In the genomic region with DNA sequence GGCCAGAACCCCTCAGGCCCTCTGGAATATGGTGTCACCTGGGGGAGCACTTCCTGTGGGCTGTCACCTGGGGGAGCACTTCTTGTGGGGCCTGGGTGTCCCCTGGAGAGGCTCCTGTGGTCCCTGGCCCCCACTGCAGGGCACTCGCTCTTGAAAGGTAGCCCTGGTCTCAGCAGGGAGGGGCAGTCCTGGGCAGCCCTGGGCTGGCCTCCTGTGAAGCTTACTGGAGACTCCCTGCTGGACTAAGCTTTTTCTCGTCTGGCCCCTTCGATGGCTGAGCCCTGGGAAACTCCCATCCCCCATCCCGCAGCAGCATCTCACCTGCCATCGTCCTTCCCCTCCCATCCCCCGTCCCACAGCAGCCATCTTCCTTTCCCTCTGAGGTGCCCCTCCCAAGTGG, we compare ENCODE assay signal across 16 cellular contexts. TPM values are rescaled to one million over a fixed set of nuclear protein-coding genes. Genes with fewer than 3 reads are reported as not detected.
A peak's percentile ranks its signal among the peaks of the same experiment; 100 is the strongest.
DNase-seq lines count a peak whose midpoint lies in the region; ATAC-seq and TF ChIP-seq lines count a peak whose summit lies in the region.
"Had no signal": no experiment of that assay in that cellular context is flagged by ENCODE, and none has a peak within 500 bp of the region (broad histone marks: within the 10 kb centered on the region; RNA-seq: fewer than 3 reads in every experiment).

No MANE protein-coding gene starts in this region.

- H3K27me3 ChIP-seq in CD4-positive, alpha-beta memory T cell (ENCODE audit: insufficient read depth, low read length), result no peaks in the 10 kb centered on the region
- H3K27me3 ChIP-seq in endocrine pancreas (ENCODE audit: control insufficient read depth, insufficient read depth, low read length) (no peaks in the 10 kb centered on the region), gastrocnemius medialis (no peaks in the 10 kb centered on the region)
- H3K27me3 ChIP-seq: neutrophil had no signal

- peaks cover 43% of the 10 kb centered on the region for H3K4me1 ChIP-seq in CD4-positive, alpha-beta memory T cell (ENCODE audit: insufficient read depth, low read length)
- H3K4me1 ChIP-seq in endocrine pancreas (ENCODE audit: control insufficient read depth, insufficient read depth, low read length) (no peaks in the 10 kb centered on the region), gastrocnemius medialis (peaks cover 47 to 50% of the 10 kb centered on the region in 2 donors)

- H3K9ac ChIP-seq in endocrine pancreas (ENCODE audit: control insufficient read depth, insufficient read depth, low read length), result peak overlapping the region; percentile 16

- in situ Hi-C loops in gastrocnemius medialis (cut with MboI; ENCODE audit: low sequenced_read_pairs in 4 of 4), result no loop called here

- POLR2A ChIA-PET in CD4-positive, alpha-beta memory T cell (lab: Charles Lee; ENCODE audit: partially characterized antibody), result interaction anchor here (1.1 to 1.8 kb wide), 3 partner anchors 15 to 19 kb away, joined by 3 to 6 read pairs (median 3); no protein-coding TSS in a partner anchor
- POLR2A ChIA-PET in activated CD8-positive, alpha-beta T cell treated with anti-CD3 and anti-CD28 coated beads for 36 hours (lab: Charles Lee), result no interaction called here

- TF ChIP-seq CTCF in LNCAP (IDR thresholded peaks at IDR 0.05), result peak; percentile 23; the same call in 1 of the 2 replicates
- TF ChIP-seq CTCF in gastrocnemius medialis (IDR thresholded peaks at IDR 0.05 in 4 of 5, conservative IDR thresholded peaks at IDR 0.05 in 1 of 5), result no peak
- no peak for TF ChIP-seq CTCF in activated CD8-positive, alpha-beta T cell treated with anti-CD3 and anti-CD28 coated beads for 36 hours (IDR thresholded peaks at IDR 0.05)

- ATAC-seq in gastrocnemius medialis, result no peak
- no peak for ATAC-seq in activated CD8-positive, alpha-beta T cell treated with anti-CD3 and anti-CD28 coated beads for 36 hours

- intact Hi-C loops in CD4-positive, alpha-beta memory T cell (cut with micrococcal nuclease), result no loop called here
- intact Hi-C loops in gastrocnemius medialis (cut with DNase I; ENCODE audit: low total_unique reads), result loop anchor here (2.0 kb wide), 1 partner anchor 17 kb away; a partner anchor contains a TSS
- intact Hi-C loops in activated CD8-positive, alpha-beta T cell treated with anti-CD3 and anti-CD28 coated beads for 36 hours (cut with micrococcal nuclease), result no loop called here

- H3K4me3 ChIP-seq in CD4-positive, alpha-beta memory T cell (ENCODE audit: low read length in 2 of 2), result no peak overlapping the region
- H3K4me3 ChIP-seq in endocrine pancreas (ENCODE audit: control insufficient read depth, insufficient read depth, low read length) (no peak overlapping the region), gastrocnemius medialis (peak overlapping the region in 1 of 4 donors; percentile 39)

- no peaks in the 10 kb centered on the region for H3K36me3 ChIP-seq in CD4-positive, alpha-beta memory T cell (ENCODE audit: insufficient read depth, low read length)
- H3K36me3 ChIP-seq in endocrine pancreas (ENCODE audit: control insufficient read depth, insufficient read depth, low read length) (no peaks in the 10 kb centered on the region), gastrocnemius medialis (peaks cover 0 to 10% of the 10 kb centered on the region in 2 donors)

- peaks cover 0 to 5% of the 10 kb centered on the region in 2 donors for H3K36me3 Mint-ChIP-seq in CD4-positive, alpha-beta memory T cell
- no peaks in the 10 kb centered on the region for H3K36me3 Mint-ChIP-seq in activated CD8-positive, alpha-beta T cell treated with anti-CD3 and anti-CD28 coated beads for 36 hours (ENCODE audit: low read depth)

- H3K27me3 Mint-ChIP-seq in CD4-positive, alpha-beta memory T cell, result no peaks in the 10 kb centered on the region
- H3K27me3 Mint-ChIP-seq in activated CD8-positive, alpha-beta T cell treated with anti-CD3 and anti-CD28 coated beads for 36 hours, result no peaks in the 10 kb centered on the region
- H3K27me3 Mint-ChIP-seq: stimulated activated naive B cell treated with anti-CD40 and anti-IgM and Interleukin-4, amounts not matched to agents 10 μg/mL and 1 μg/mL and 100 μg/mL, for 72 hours had no signal

- peak overlapping the region; percentile 27 for H3K27ac ChIP-seq in CD4-positive, alpha-beta memory T cell (ENCODE audit: low read depth, low read length)
- peak overlapping the region; percentile 76 to 87 (median 80) for H3K27ac ChIP-seq in gastrocnemius medialis
- H3K27ac ChIP-seq: neutrophil had no signal

- H3K9me3 Mint-ChIP-seq in CD4-positive, alpha-beta memory T cell, result peaks cover 0 to 2% (median 0%) of the 10 kb centered on the region in 8 donors
- no peaks in the 10 kb centered on the region for H3K9me3 Mint-ChIP-seq in activated CD8-positive, alpha-beta T cell treated with anti-CD3 and anti-CD28 coated beads for 36 hours
- H3K9me3 Mint-ChIP-seq: stimulated activated naive B cell treated with anti-CD40 and anti-IgM and Interleukin-4, amounts not matched to agents 10 μg/mL and 1 μg/mL and 100 μg/mL, for 72 hours had no signal

- no peak for TF ChIP-seq POLR2A in gastrocnemius medialis (IDR thresholded peaks at IDR 0.05)

- H3K4me1 Mint-ChIP-seq in CD4-positive, alpha-beta memory T cell, result peaks cover 11 to 46% (median 36%) of the 10 kb centered on the region in 4 donors
- H3K4me1 Mint-ChIP-seq in activated CD8-positive, alpha-beta T cell treated with anti-CD3 and anti-CD28 coated beads for 36 hours (ENCODE audit: low read depth), result peaks cover 42% of the 10 kb centered on the region

- CTCF ChIA-PET in CD4-positive, alpha-beta memory T cell (lab: Charles Lee; ENCODE audit: partially characterized antibody), result interaction anchor here (2.2 kb wide), 1 partner anchor 15 kb away, joined by 9 read pairs; no protein-coding TSS in a partner anchor
- CTCF ChIA-PET in activated CD8-positive, alpha-beta T cell treated with anti-CD3 and anti-CD28 coated beads for 36 hours (lab: Charles Lee), result interaction anchor here (0.8 to 1.7 kb wide), 3 partner anchors 12 to 93 kb away, joined by 3 to 7 read pairs (median 4); no protein-coding TSS in a partner anchor

- H3K9me3 ChIP-seq in CD4-positive, alpha-beta memory T cell (ENCODE audit: control insufficient read depth in 1 of 2, low read length in 2 of 2), result no peaks in the 10 kb centered on the region
- H3K9me3 ChIP-seq in endocrine pancreas (ENCODE audit: control insufficient read depth, low read length) (no peaks in the 10 kb centered on the region), gastrocnemius medialis (no peaks in the 10 kb centered on the region)
- H3K9me3 ChIP-seq: neutrophil had no signal

- H3K4me3 Mint-ChIP-seq in CD4-positive, alpha-beta memory T cell, result no peak overlapping the region
- no peak overlapping the region for H3K4me3 Mint-ChIP-seq in activated CD8-positive, alpha-beta T cell treated with anti-CD3 and anti-CD28 coated beads for 36 hours

- no peak overlapping the region for H3K27ac Mint-ChIP-seq in CD4-positive, alpha-beta memory T cell
- no peak overlapping the region for H3K27ac Mint-ChIP-seq in activated CD8-positive, alpha-beta T cell treated with anti-CD3 and anti-CD28 coated beads for 36 hours

- DNase-seq in CD4-positive, alpha-beta memory T cell, result no peak
- DNase-seq in gastrocnemius medialis (no peak), DMS114 treated with DMSO at 0.1 percent for 48 hours (lab: John Stamatoyannopoulos, UW; ENCODE audit: unreplicated experiment) (no peak), GOT3 (lab: John Stamatoyannopoulos, UW) (no peak)
- DNase-seq in activated CD8-positive, alpha-beta T cell treated with anti-CD3 and anti-CD28 coated beads for 36 hours, result no peak
- DNase-seq: activated CD8-positive, alpha-beta memory T cell treated with anti-CD3 and anti-CD28 coated beads for 24 hours; activated effector memory CD4-positive, alpha-beta T cell treated with Interleukin-2 at 50 U/mL for 16 hours; aorta; mammary epithelial cell; NCI-H146; NCI-H446 treated with DMSO at 0.1 percent for 48 hours; OCI-M1; stimulated activated naive B cell treated with anti-CD40 and anti-IgM and Interleukin-4, amounts not matched to agents 10 μg/mL and 1 μg/mL and 100 μg/mL, for 72 hours had no signal

RNA-seq across cellular contexts. Expression of a gene that starts 17.7 kb away (rescaled TPM):
- 100 to 1,000 TPM in 1 of 2 experiments, 10 to 100 TPM in 1; 97.3 to 101 TPM for total RNA-seq in CD4-positive, alpha-beta memory T cell
- 1 to 10 TPM in 1 of 2 donors, not detected in 1; 3.1 TPM for polyA plus RNA-seq in CD4-positive, alpha-beta memory T cell
- 10 to 100 TPM in 3 of 4 donors, 1 to 10 TPM in 1; 8.4 to 29.4 (median 22.8) TPM for total RNA-seq in gastrocnemius medialis
- 10 to 100 TPM; 41.4 to 48.1 TPM for total RNA-seq in activated CD8-positive, alpha-beta T cell treated with anti-CD3 and anti-CD28 coated beads for 36 hours
